In genomic region chr17:77494664-77495435, GRCh38 we compare ENCODE assay signal across 8 cellular contexts.
A peak's percentile ranks its signal among the peaks of the same experiment; 100 is the strongest.
DNase-seq lines count a peak whose midpoint lies in the region; ATAC-seq, FAIRE-seq and TF ChIP-seq lines count a peak whose summit lies in the region.

No MANE protein-coding gene starts in this region.

- H4K20me1 ChIP-seq in Loucy (ENCODE audit: insufficient read depth, low read length, poor library complexity, severe bottlenecking) (peaks cover 4% of the 10 kb centered on the region), hepatocyte (ENCODE audit: insufficient read depth, poor library complexity, severe bottlenecking) (no peaks in the 10 kb centered on the region)

- H3K4me3 ChIP-seq in Loucy (ENCODE audit: low read length, poor library complexity, severe bottlenecking) (no peak overlapping the region), ascending aorta (no peak overlapping the region), hepatocyte (no peak overlapping the region), small intestine (ENCODE audit: low read depth in 1 of 2, low read length in 2 of 2) (no peak overlapping the region)

- H3K9me2 ChIP-seq in Loucy (replicated peaks; ENCODE audit: low read depth, low read length) (no peaks in the 10 kb centered on the region), hepatocyte (replicated peaks; ENCODE audit: insufficient read depth) (no peaks in the 10 kb centered on the region)

- H3K36me3 ChIP-seq in Loucy (ENCODE audit: insufficient read depth, low read length) (peaks cover 93% of the 10 kb centered on the region; the same call in 1 of the 2 replicates), ascending aorta (peaks cover 47 to 67% of the 10 kb centered on the region in 2 donors), hepatocyte (replicated peaks; ENCODE audit: insufficient read depth, low read depth) (no peaks in the 10 kb centered on the region), small intestine (ENCODE audit: control insufficient read depth in 2 of 2, insufficient read depth in 2 of 2, low read length in 2 of 2) (peaks cover 21 to 22% of the 10 kb centered on the region in 2 donors)

- H2AFZ ChIP-seq in Loucy (ENCODE audit: low read length) (no peak overlapping the region), hepatocyte (no peak overlapping the region)

- no peaks in the 10 kb centered on the region for H3F3A ChIP-seq in Loucy (ENCODE audit: low read depth)

- H3K9me3 ChIP-seq in Loucy (ENCODE audit: insufficient read depth, low read depth, low read length) (no peaks in the 10 kb centered on the region), ascending aorta (no peaks in the 10 kb centered on the region), hepatocyte (ENCODE audit: low read depth) (no peaks in the 10 kb centered on the region), small intestine (ENCODE audit: control insufficient read depth, low read depth) (no peaks in the 10 kb centered on the region)

- WGBS in hepatocyte (ENCODE audit: low lambda C conversion rate, missing lambda C conversion rate): 38% methylated on average over 18 of the region's 18 CpGs
- WGBS in small intestine, 3 donors: 34 to 42% (median 36%) methylated on average over 18 of the region's 18 CpGs

- intact Hi-C loops in ascending aorta (cut with DNase I): loop anchor here (1.0 to 5.0 kb wide), 3 partner anchors 65 to 408 kb away; no protein-coding TSS in a partner anchor

- FAIRE-seq in small intestine (lab: Jason Lieb, UNC): no peak

- H3K79me2 ChIP-seq in Loucy (ENCODE audit: insufficient read depth, low read length) (no peaks in the 10 kb centered on the region), hepatocyte (no peaks in the 10 kb centered on the region)

- H3K27me3 ChIP-seq in Loucy (ENCODE audit: insufficient read depth, low read length, poor library complexity, severe bottlenecking): no peaks in the 10 kb centered on the region
- H3K27me3 ChIP-seq in ascending aorta: no peaks in the 10 kb centered on the region
- no peaks in the 10 kb centered on the region for H3K27me3 ChIP-seq in hepatocyte
- no peaks in the 10 kb centered on the region for H3K27me3 ChIP-seq in small intestine (ENCODE audit: control insufficient read depth in 2 of 2, insufficient read depth in 2 of 2, low read length in 2 of 2)

- DNase-seq in NCI-H1436 (lab: John Stamatoyannopoulos, UW) (peak; percentile 64), NCI-H1436 treated with DMSO at 0.1 percent for 48 hours (lab: John Stamatoyannopoulos, UW) (no peak), T-helper 22 cell (ENCODE audit: low read depth) (peak; percentile 36), ascending aorta (ENCODE audit: low spot score in 2 of 2) (peak in 1 of 2 donors; percentile 88), hepatocyte (ENCODE audit: low spot score) (peak; percentile 89), small intestine (peak; percentile 67)

- TF ChIP-seq CTCF in Loucy (conservative IDR thresholded peaks at IDR 0.05; ENCODE audit: low read length) (peak; percentile 97), ascending aorta (IDR thresholded peaks at IDR 0.05) (peak; percentile 95 to 99 (median 96)), hepatocyte (IDR thresholded peaks at IDR 0.05; ENCODE audit: poor library complexity) (peak; percentile 88)

- no peak overlapping the region for H3K4me2 ChIP-seq in Loucy (ENCODE audit: low read depth, low read length, poor library complexity, severe bottlenecking)
- no peak overlapping the region for H3K4me2 ChIP-seq in hepatocyte

- no peaks in the 10 kb centered on the region for H3K4me1 ChIP-seq in Loucy (ENCODE audit: insufficient read depth, low read length, poor library complexity, severe bottlenecking)
- H3K4me1 ChIP-seq in ascending aorta: peaks cover 7 to 12% of the 10 kb centered on the region in 2 donors
- no peaks in the 10 kb centered on the region for H3K4me1 ChIP-seq in hepatocyte (ENCODE audit: insufficient read depth)
- no peaks in the 10 kb centered on the region for H3K4me1 ChIP-seq in small intestine (ENCODE audit: control insufficient read depth in 2 of 2, insufficient read depth in 1 of 2, low read depth in 1 of 2, low read length in 1 of 2)

- no peak overlapping the region for H3K9ac ChIP-seq in Loucy (ENCODE audit: low read depth, low read length, poor library complexity, severe bottlenecking)

- peak overlapping the region in 1 of 2 donors; percentile 5 for H3K27ac ChIP-seq in ascending aorta
- peak overlapping the region; percentile 50 for H3K27ac ChIP-seq in hepatocyte
- H3K27ac ChIP-seq in small intestine (ENCODE audit: low read depth in 1 of 2, low read length in 1 of 2): no peak overlapping the region

- no peak for ATAC-seq in GM21423 (IDR thresholded peaks at IDR 0.05; ENCODE audit: unreplicated experiment)
